In genomic region chr17:55238197-55238930, GRCh38 we compare ENCODE assay signal across 8 cellular contexts. TPM values are rescaled to one million over a fixed set of nuclear protein-coding genes. Genes with fewer than 3 reads are reported as not detected.
DNase-seq lines count a peak whose midpoint lies in the region; ATAC-seq, FAIRE-seq and TF ChIP-seq lines count a peak whose summit lies in the region.

No MANE protein-coding gene starts in this region.

- peak; percentile 10 to 42 for TF ChIP-seq RAD21 in liver (IDR thresholded peaks at IDR 0.05)

- TF ChIP-seq CTCF in BE2C (IDR thresholded peaks at IDR 0.05; ENCODE audit: low read depth, low read length), result no peak
- TF ChIP-seq CTCF in liver (IDR thresholded peaks at IDR 0.05; ENCODE audit: low read depth, low read length, missing input control), result no peak

- DNase-seq in BE2C, result peak; percentile 97
- peak; percentile 94 for DNase-seq in GM19239 (ENCODE audit: insufficient read length, low spot score)
- peak; percentile 97 for DNase-seq in NCI-H510A (lab: John Stamatoyannopoulos, UW)
- DNase-seq in activated CD4-positive, alpha-beta T cell treated with anti-CD3 and anti-CD28 coated beads, Interleukin-2, amount 50 U/mL, for 48 hours, result peak; percentile 84 to 87
- peak; percentile 79 to 83 for DNase-seq in dermis microvascular lymphatic vessel endothelial cell (ENCODE audit: low read depth in 2 of 2)
- DNase-seq in stimulated activated CD4-positive, alpha-beta T cell treated with anti-CD3 and anti-CD28 coated beads, Interleukin-4, amount 100 ng/mL, for 1 hour, result peak; percentile 87

- peak overlapping the region in 1 of 2 donors; percentile 50 for H3K9ac ChIP-seq in liver (ENCODE audit: low read depth in 1 of 2, low read length in 2 of 2)

- H3K4me3 ChIP-seq in BE2C (ENCODE audit: low read depth, low read length), result peak overlapping the region; percentile 80
- H3K4me3 ChIP-seq in liver (ENCODE audit: low read depth in 1 of 3, low read length in 3 of 3), result peak overlapping the region; percentile 60 to 70 (median 63)

- FAIRE-seq in GM19239 (lab: Jason Lieb, UNC), result peak; percentile 91

- peak; percentile 96 for ATAC-seq in HG03439 (IDR thresholded peaks at IDR 0.05; ENCODE audit: unreplicated experiment)

- H3K36me3 ChIP-seq in BE2C (no peaks in the 10 kb centered on the region), liver (ENCODE audit: control insufficient read depth in 4 of 4, insufficient read depth in 3 of 4, low read depth in 1 of 4, low read length in 3 of 4) (no peaks in the 10 kb centered on the region)

- under 1% methylated on average over 67 of the region's 67 CpGs for WGBS in liver

- no peaks in the 10 kb centered on the region for H3K4me1 ChIP-seq in BE2C
- peaks cover 3 to 18% (median 13%) of the 10 kb centered on the region in 4 donors for H3K4me1 ChIP-seq in liver (ENCODE audit: control insufficient read depth in 4 of 4, insufficient read depth in 4 of 4, low read length in 3 of 4)

- peak overlapping the region; percentile 88 to 91 for H3K27ac ChIP-seq in liver (ENCODE audit: low read depth in 1 of 2, low read length in 2 of 2)

- no peaks in the 10 kb centered on the region for H3K27me3 ChIP-seq in BE2C
- H3K27me3 ChIP-seq in liver (ENCODE audit: control insufficient read depth in 4 of 4, insufficient read depth in 4 of 4, low read length in 3 of 4), result no peaks in the 10 kb centered on the region

- H3K9me3 ChIP-seq in BE2C, result no peaks in the 10 kb centered on the region
- no peaks in the 10 kb centered on the region for H3K9me3 ChIP-seq in liver (ENCODE audit: control insufficient read depth in 4 of 4, low read length in 3 of 4)

TF ChIP-seq in liver, 16 proteins besides CTCF, POLR2A, EP300 and RAD21:
- peak; percentile 39 for TF ChIP-seq MAX (IDR thresholded peaks at IDR 0.05)
- no peak for TF ChIP-seq FOXA1 (IDR thresholded peaks at IDR 0.05)
- TF ChIP-seq, protein P1, sequence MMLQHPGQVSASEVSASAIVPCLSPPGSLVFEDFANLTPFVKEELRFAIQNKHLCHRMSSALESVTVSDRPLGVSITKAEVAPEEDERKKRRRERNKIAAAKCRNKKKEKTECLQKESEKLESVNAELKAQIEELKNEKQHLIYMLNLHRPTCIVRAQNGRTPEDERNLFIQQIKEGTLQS (IDR thresholded peaks at IDR 0.05), result no peak
- TF ChIP-seq, protein P2, sequence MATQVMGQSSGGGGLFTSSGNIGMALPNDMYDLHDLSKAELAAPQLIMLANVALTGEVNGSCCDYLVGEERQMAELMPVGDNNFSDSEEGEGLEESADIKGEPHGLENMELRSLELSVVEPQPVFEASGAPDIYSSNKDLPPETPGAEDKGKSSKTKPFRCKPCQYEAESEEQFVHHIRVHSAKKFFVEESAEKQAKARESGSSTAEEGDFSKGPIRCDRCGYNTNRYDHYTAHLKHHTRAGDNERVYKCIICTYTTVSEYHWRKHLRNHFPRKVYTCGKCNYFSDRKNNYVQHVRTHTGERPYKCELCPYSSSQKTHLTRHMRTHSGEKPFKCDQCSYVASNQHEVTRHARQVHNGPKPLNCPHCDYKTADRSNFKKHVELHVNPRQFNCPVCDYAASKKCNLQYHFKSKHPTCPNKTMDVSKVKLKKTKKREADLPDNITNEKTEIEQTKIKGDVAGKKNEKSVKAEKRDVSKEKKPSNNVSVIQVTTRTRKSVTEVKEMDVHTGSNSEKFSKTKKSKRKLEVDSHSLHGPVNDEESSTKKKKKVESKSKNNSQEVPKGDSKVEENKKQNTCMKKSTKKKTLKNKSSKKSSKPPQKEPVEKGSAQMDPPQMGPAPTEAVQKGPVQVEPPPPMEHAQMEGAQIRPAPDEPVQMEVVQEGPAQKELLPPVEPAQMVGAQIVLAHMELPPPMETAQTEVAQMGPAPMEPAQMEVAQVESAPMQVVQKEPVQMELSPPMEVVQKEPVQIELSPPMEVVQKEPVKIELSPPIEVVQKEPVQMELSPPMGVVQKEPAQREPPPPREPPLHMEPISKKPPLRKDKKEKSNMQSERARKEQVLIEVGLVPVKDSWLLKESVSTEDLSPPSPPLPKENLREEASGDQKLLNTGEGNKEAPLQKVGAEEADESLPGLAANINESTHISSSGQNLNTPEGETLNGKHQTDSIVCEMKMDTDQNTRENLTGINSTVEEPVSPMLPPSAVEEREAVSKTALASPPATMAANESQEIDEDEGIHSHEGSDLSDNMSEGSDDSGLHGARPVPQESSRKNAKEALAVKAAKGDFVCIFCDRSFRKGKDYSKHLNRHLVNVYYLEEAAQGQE (IDR thresholded peaks at IDR 0.05), result no peak
- TF ChIP-seq YY1 (IDR thresholded peaks at IDR 0.05), result no peak
- no peak for TF ChIP-seq EGR1 (IDR thresholded peaks at IDR 0.05; ENCODE audit: low read depth in 2 of 2)
- TF ChIP-seq RXRA (IDR thresholded peaks at IDR 0.05), result peak; percentile 44 to 47
- peak; percentile 30 for TF ChIP-seq SP1 (IDR thresholded peaks at IDR 0.05)
- TF ChIP-seq, protein P3, sequence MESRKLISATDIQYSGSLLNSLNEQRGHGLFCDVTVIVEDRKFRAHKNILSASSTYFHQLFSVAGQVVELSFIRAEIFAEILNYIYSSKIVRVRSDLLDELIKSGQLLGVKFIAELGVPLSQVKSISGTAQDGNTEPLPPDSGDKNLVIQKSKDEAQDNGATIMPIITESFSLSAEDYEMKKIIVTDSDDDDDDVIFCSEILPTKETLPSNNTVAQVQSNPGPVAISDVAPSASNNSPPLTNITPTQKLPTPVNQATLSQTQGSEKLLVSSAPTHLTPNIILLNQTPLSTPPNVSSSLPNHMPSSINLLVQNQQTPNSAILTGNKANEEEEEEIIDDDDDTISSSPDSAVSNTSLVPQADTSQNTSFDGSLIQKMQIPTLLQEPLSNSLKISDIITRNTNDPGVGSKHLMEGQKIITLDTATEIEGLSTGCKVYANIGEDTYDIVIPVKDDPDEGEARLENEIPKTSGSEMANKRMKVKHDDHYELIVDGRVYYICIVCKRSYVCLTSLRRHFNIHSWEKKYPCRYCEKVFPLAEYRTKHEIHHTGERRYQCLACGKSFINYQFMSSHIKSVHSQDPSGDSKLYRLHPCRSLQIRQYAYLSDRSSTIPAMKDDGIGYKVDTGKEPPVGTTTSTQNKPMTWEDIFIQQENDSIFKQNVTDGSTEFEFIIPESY (IDR thresholded peaks at IDR 0.05), result peak; percentile 22
- TF ChIP-seq FOXA2 (IDR thresholded peaks at IDR 0.05), result no peak

RNA-seq across cellular contexts. Expression of gene HLF, which starts 26.4 kb away (rescaled TPM):
- polyA plus RNA-seq in BE2C (2012; ENCODE audit: insufficient read depth, insufficient read length, low read depth), result 4.1 TPM
- total RNA-seq in dermis microvascular lymphatic vessel endothelial cell, result not detected in 2 replicates
- 10 to 100 TPM in 1 of 2 donors, 1 to 10 TPM in 1; 8.0 to 59.3 TPM for total RNA-seq in liver
- polyA plus RNA-seq in liver, result 10 to 100 TPM; 23.5 to 25.7 TPM

Comparison
In these comparisons a context has a peak if more than half of its experiments do, and no peak if none do; other contexts are left out.
1. Peak in every context shown above with its lines: DNase-seq, ATAC-seq, H3K4me3 ChIP-seq and H3K27ac ChIP-seq.